Comparison of ENCODE assay signal across 30 cellular contexts in the genomic region with DNA sequence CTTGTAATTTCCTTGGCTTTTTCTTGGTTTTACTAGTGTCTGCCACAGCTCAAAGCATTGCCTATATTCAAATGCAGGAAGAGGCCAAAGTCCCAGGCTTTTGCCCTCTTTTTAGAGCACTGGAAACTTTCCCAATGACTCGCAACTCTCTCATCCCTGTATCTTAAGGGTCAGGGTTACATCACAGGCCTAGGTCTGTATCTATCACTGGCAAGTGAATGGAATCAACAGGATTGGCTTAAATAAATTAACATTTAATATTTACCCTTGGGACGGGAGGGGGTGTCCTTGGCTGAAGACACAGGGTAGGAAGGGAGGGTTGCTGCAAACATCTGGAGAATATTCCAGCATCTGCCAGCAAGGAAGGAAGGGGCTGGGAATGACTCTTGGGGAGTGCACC.
DNase-seq lines count a peak whose midpoint lies in the region; ATAC-seq and TF ChIP-seq lines count a peak whose summit lies in the region.
"Had no signal": no experiment of that assay in that cellular context is flagged by ENCODE, and none has a peak within 500 bp of the region (broad histone marks: within the 10 kb centered on the region; RNA-seq: fewer than 3 reads in every experiment).

No MANE protein-coding gene starts in this region.

- no peak overlapping the region for H3K4me3 Mint-ChIP-seq in endodermal cell
- H3K4me3 Mint-ChIP-seq: activated CD4-positive, alpha-beta memory T cell treated with anti-CD3 and anti-CD28 coated beads for 36 hours; CD4-positive, alpha-beta T cell; neural crest cell; stimulated activated naive CD8-positive, alpha-beta T cell treated with anti-CD3 and anti-CD28 coated beads, Interleukin-15, amount 100 ng/mL, for 72 hours had no signal

- H3K4ac ChIP-seq in neuronal stem cell (ENCODE audit: low read length) = no peak overlapping the region

- H3K14ac ChIP-seq in neuronal stem cell (ENCODE audit: low read length) = no peak overlapping the region

- H3K27me3 ChIP-seq in endodermal cell (ENCODE audit: control insufficient read depth, insufficient read depth, low read length, poor library complexity, severe bottlenecking) (no peaks in the 10 kb centered on the region), neuronal stem cell (ENCODE audit: control insufficient read depth in 3 of 3, insufficient read depth in 3 of 3, low read depth in 1 of 3, low read length in 3 of 3) (no peaks in the 10 kb centered on the region)
- H3K27me3 ChIP-seq: adrenal gland, esophagus muscularis mucosa had no signal

- H3K4me3 ChIP-seq in endodermal cell (ENCODE audit: low read length) = no peak overlapping the region
- no peak overlapping the region for H3K4me3 ChIP-seq in neuronal stem cell (ENCODE audit: low read length in 2 of 2)
- H3K4me3 ChIP-seq in mucosa of descending colon = no peak overlapping the region
- H3K4me3 ChIP-seq: adrenal gland, esophagus muscularis mucosa, lung had no signal

- H3K9me3 ChIP-seq in endodermal cell (ENCODE audit: control insufficient read depth, low read length) (no peaks in the 10 kb centered on the region), neuronal stem cell (replicated peaks in 1 of 2; ENCODE audit: control insufficient read depth in 2 of 2, insufficient read depth in 1 of 2, low read depth in 1 of 2, low read length in 2 of 2) (no peaks in the 10 kb centered on the region), mucosa of descending colon (no peaks in the 10 kb centered on the region)
- H3K9me3 ChIP-seq: adrenal gland, esophagus muscularis mucosa had no signal

- H3K18ac ChIP-seq in neuronal stem cell (ENCODE audit: low read length) = no peak overlapping the region

- intact Hi-C loops in Right ventricle myocardium superior (cut with DNase I) (no loop called here), cardiac septum (cut with DNase I) (no loop called here), mucosa of descending colon (cut with DNase I, micrococcal nuclease) (no loop called here)

- H3K27me3 Mint-ChIP-seq in endodermal cell (ENCODE audit: insufficient read depth) = no peaks in the 10 kb centered on the region
- H3K27me3 Mint-ChIP-seq: activated CD4-positive, alpha-beta memory T cell treated with anti-CD3 and anti-CD28 coated beads for 36 hours; CD4-positive, alpha-beta T cell; stimulated activated naive CD8-positive, alpha-beta T cell treated with anti-CD3 and anti-CD28 coated beads, Interleukin-15, amount 100 ng/mL, for 72 hours had no signal

- no peak overlapping the region for H2BK5ac ChIP-seq in neuronal stem cell (ENCODE audit: low read length)

- DNase-seq in Right ventricle myocardium superior = no peak
- DNase-seq in cardiac septum (ENCODE audit: low spot score) = no peak
- DNase-seq in LHCN-M2 (ENCODE audit: low read depth) = peak; percentile 32
- DNase-seq in endodermal cell = no peak
- DNase-seq in neuronal stem cell (ENCODE audit: low spot score) = no peak
- DNase-seq in activated gamma-delta T cell treated with Interleukin-2 at 50 U/mL for 16 hours = no peak
- no peak for DNase-seq in AML-193 (lab: John Stamatoyannopoulos, UW)
- no peak for DNase-seq in mucosa of descending colon
- DNase-seq: activated CD4-positive, alpha-beta memory T cell treated with anti-CD3 and anti-CD28 coated beads for 36 hours; activated CD4-positive, CD25-positive, alpha-beta regulatory T cell treated with anti-CD3 and anti-CD28 coated beads, Interleukin-2, amount 50 U/mL, for 72 hours; activated CD8-positive, alpha-beta memory T cell treated with anti-CD3 and anti-CD28 coated beads, Interleukin-2, amount 50 U/mL, for 4 hours; activated naive CD4-positive, alpha-beta T cell treated with Interleukin-2 at 50 U/mL for 16 hours; adrenal gland; CD4-positive, alpha-beta T cell; cerebellar nuclear complex; dermis blood vessel endothelial cell; DND-41; HCEC 1CT; Karpas-422; kidney glomerular epithelial cell; NCI-H1048; NCI-H1694; NCI-H524 treated with DMSO at 0.1 percent for 48 hours; OCI-M1; stimulated activated naive CD8-positive, alpha-beta T cell treated with anti-CD3 and anti-CD28 coated beads, Interleukin-15, amount 100 ng/mL, for 72 hours; T-helper 2 cell had no signal

- no peaks in the 10 kb centered on the region for H3K4me1 ChIP-seq in endodermal cell (ENCODE audit: control insufficient read depth, insufficient read depth, low read length)
- peaks cover 12 to 23% of the 10 kb centered on the region in 2 donors for H3K4me1 ChIP-seq in neuronal stem cell (ENCODE audit: control insufficient read depth in 2 of 2, insufficient read depth in 1 of 2, low read depth in 1 of 2, low read length in 2 of 2)
- H3K4me1 ChIP-seq in mucosa of descending colon (ENCODE audit: low read depth) = no peaks in the 10 kb centered on the region
- H3K4me1 ChIP-seq: adrenal gland, esophagus muscularis mucosa had no signal

- no peak overlapping the region for H2AK5ac ChIP-seq in neuronal stem cell (ENCODE audit: low read depth, low read length)

- H3K23ac ChIP-seq in neuronal stem cell (ENCODE audit: low read depth, low read length, poor library complexity) = no peak overlapping the region

- H3K36me3 ChIP-seq in endodermal cell (ENCODE audit: control insufficient read depth, insufficient read depth, low read length) (no peaks in the 10 kb centered on the region), neuronal stem cell (replicated peaks in 1 of 2; ENCODE audit: control insufficient read depth in 2 of 2, insufficient read depth in 2 of 2, low read length in 2 of 2) (no peaks in the 10 kb centered on the region), mucosa of descending colon (ENCODE audit: low read depth) (no peaks in the 10 kb centered on the region)
- H3K36me3 ChIP-seq: adrenal gland, esophagus muscularis mucosa had no signal

- H3K9me3 Mint-ChIP-seq in endodermal cell = no peaks in the 10 kb centered on the region
- H3K9me3 Mint-ChIP-seq: activated CD4-positive, alpha-beta memory T cell treated with anti-CD3 and anti-CD28 coated beads for 36 hours; CD4-positive, alpha-beta T cell; stimulated activated naive CD8-positive, alpha-beta T cell treated with anti-CD3 and anti-CD28 coated beads, Interleukin-15, amount 100 ng/mL, for 72 hours had no signal

- H3K4me1 Mint-ChIP-seq in endodermal cell = peaks cover 36% of the 10 kb centered on the region
- H3K4me1 Mint-ChIP-seq: stimulated activated naive CD8-positive, alpha-beta T cell treated with anti-CD3 and anti-CD28 coated beads, Interleukin-15, amount 100 ng/mL, for 72 hours had no signal

- ATAC-seq in Right ventricle myocardium superior (ENCODE audit: poor library complexity) = peak; percentile 34
- ATAC-seq in mucosa of descending colon = no peak
- ATAC-seq: HepG2; stimulated activated naive CD8-positive, alpha-beta T cell treated with anti-CD3 and anti-CD28 coated beads, Interleukin-15, amount 100 ng/mL, for 72 hours had no signal

- TF ChIP-seq CTCF in endodermal cell (conservative IDR thresholded peaks at IDR 0.05) (no peak), mucosa of descending colon (IDR thresholded peaks at IDR 0.05) (no peak)

- H3K9ac ChIP-seq in endodermal cell (ENCODE audit: extremely low read depth, low read length, poor library complexity, severe bottlenecking) (no peak overlapping the region), neuronal stem cell (ENCODE audit: low read depth, low read length, poor library complexity) (no peak overlapping the region)

- H3K36me3 Mint-ChIP-seq in endodermal cell (ENCODE audit: low read depth) = no peaks in the 10 kb centered on the region
- H3K36me3 Mint-ChIP-seq: activated CD4-positive, alpha-beta memory T cell treated with anti-CD3 and anti-CD28 coated beads for 36 hours had no signal

- H3K79me1 ChIP-seq in neuronal stem cell (ENCODE audit: low read depth, low read length) = no peaks in the 10 kb centered on the region

- H2BK120ac ChIP-seq in neuronal stem cell (ENCODE audit: low read depth, low read length) = no peak overlapping the region

- H2AFZ ChIP-seq in neuronal stem cell (ENCODE audit: low read length) = peak overlapping the region; percentile 53

- no peak overlapping the region for H3K27ac Mint-ChIP-seq in endodermal cell
- H3K27ac Mint-ChIP-seq: activated CD4-positive, alpha-beta memory T cell treated with anti-CD3 and anti-CD28 coated beads for 36 hours; CD4-positive, alpha-beta T cell; stimulated activated naive CD8-positive, alpha-beta T cell treated with anti-CD3 and anti-CD28 coated beads, Interleukin-15, amount 100 ng/mL, for 72 hours had no signal

- H3K27ac ChIP-seq in endodermal cell (ENCODE audit: low read depth, low read length) (peak overlapping the region; percentile 85), neuronal stem cell (replicated peaks; ENCODE audit: low read length) (no peak overlapping the region)
- H3K27ac ChIP-seq: adrenal gland, esophagus muscularis mucosa had no signal

- H4K8ac ChIP-seq in neuronal stem cell (ENCODE audit: low read depth, low read length) = no peak overlapping the region

- no peak overlapping the region for H2BK15ac ChIP-seq in neuronal stem cell (ENCODE audit: low read length)

- H3K4me2 ChIP-seq in neuronal stem cell (ENCODE audit: insufficient read depth, low read length, poor library complexity, severe bottlenecking) = no peak overlapping the region

- no peak overlapping the region for H2BK12ac ChIP-seq in neuronal stem cell (ENCODE audit: low read length)

- 90 to 100% methylated on average over 1 to 2 of the region's 2 CpGs for WGBS in endodermal cell (ENCODE audit: insufficient coverage in 1 of 2, insufficient read length in 1 of 2), 2 experiments
- no CpG with 5 or more reads among the region's 2 CpGs for WGBS in neuronal stem cell (ENCODE audit: extremely low coverage in 2 of 2, insufficient read length in 2 of 2, insufficient replicate concordance in 1 of 2), 2 donors

- no peak overlapping the region for H4K91ac ChIP-seq in neuronal stem cell (ENCODE audit: low read depth, low read length, poor library complexity)
